ENCODE assay signal across 20 cellular contexts in the genomic region with DNA sequence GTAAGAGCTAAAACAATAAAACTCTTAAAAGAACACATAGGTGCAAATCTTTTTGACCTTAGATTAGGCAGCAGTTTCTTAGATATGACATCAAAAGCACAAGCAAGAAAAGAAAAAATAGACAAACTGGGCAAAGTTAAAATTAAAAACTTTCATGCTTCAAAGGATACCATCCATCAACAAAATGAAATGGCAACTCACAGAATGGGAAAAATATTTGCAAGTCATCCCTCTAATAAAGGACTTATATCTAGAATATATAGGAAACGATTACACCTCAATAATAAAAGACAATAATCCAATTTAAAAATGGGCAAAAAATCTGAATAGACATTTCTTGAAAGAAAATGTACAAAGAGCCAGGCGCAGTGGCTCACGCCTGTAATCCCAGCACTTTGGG. TPM values are rescaled to one million over a fixed set of nuclear protein-coding genes. Genes with fewer than 3 reads are reported as not detected.
DNase-seq lines count a peak whose midpoint lies in the region; ATAC-seq, FAIRE-seq and TF ChIP-seq lines count a peak whose summit lies in the region.
"Had no signal": no experiment of that assay in that cellular context is flagged by ENCODE, and none has a peak within 500 bp of the region (broad histone marks: within the 10 kb centered on the region; RNA-seq: fewer than 3 reads in every experiment).

No MANE protein-coding gene starts in this region.

- no peak for FAIRE-seq in HepG2 (lab: Jason Lieb, UNC)
- FAIRE-seq in K562 (lab: Jason Lieb, UNC), result no peak
- FAIRE-seq: D721Med, G401.6, GM12891, GM19239 had no signal

- no peak overlapping the region for H4K8ac ChIP-seq in IMR-90 (ENCODE audit: low read depth in 2 of 2, low read length in 2 of 2)

- POLR2A ChIA-PET in HepG2 (lab: Yijun Ruan, JAX) (no interaction called here), IMR-90 (lab: Charles Lee; ENCODE audit: unreplicated experiment) (no interaction called here), K562 (lab: Yijun Ruan, JAX) (no interaction called here)

- TF ChIP-seq CTCF in HepG2 (CRISPR knock-in tag; IDR thresholded peaks at IDR 0.05) (no peak), right lobe of liver (IDR thresholded peaks at IDR 0.05) (no peak), IMR-90 (conservative IDR thresholded peaks at IDR 0.05; ENCODE audit: low read depth, low read length) (no peak), K562 (IDR thresholded peaks at IDR 0.05 in 2 of 3, conservative IDR thresholded peaks at IDR 0.05 in 1 of 3; ENCODE audit: insufficient read depth in 2 of 3, low read depth in 1 of 3, low read length in 3 of 3) (no peak)

- H3K4me2 ChIP-seq in HepG2 (ENCODE audit: low read depth, low read length), result no peak overlapping the region
- no peak overlapping the region for H3K4me2 ChIP-seq in IMR-90 (ENCODE audit: low read depth, low read length)
- no peak overlapping the region for H3K4me2 ChIP-seq in K562 (ENCODE audit: insufficient read depth, low read length)
- H3K4me2 ChIP-seq: BLaER1 treated with 17β-estradiol and CSF1 and Interleukin-3, amounts not matched to agents 10 nM and 100 nM had no signal

- H3K9me1 ChIP-seq in IMR-90 (ENCODE audit: insufficient read depth, low read length), result no peaks in the 10 kb centered on the region
- H3K9me1 ChIP-seq in K562 (ENCODE audit: control insufficient read depth, insufficient read depth, low read length), result no peaks in the 10 kb centered on the region

- no peaks in the 10 kb centered on the region for H3K79me1 ChIP-seq in IMR-90 (ENCODE audit: low read depth in 1 of 2, low read length in 2 of 2)

- no peak overlapping the region for H2BK5ac ChIP-seq in IMR-90 (ENCODE audit: low read depth, low read length, poor library complexity, severe bottlenecking)

- CTCF ChIA-PET in HepG2 (lab: Yijun Ruan, JAX; ENCODE audit: low intra/inter-chr PET ratio, low total read pairs) (no interaction called here), IMR-90 (lab: Yijun Ruan, JAX) (no interaction called here), K562 (lab: Yijun Ruan, JAX; ENCODE audit: low intra/inter-chr PET ratio) (no interaction called here)

- no peak overlapping the region for H2AK9ac ChIP-seq in IMR-90 (replicated peaks; ENCODE audit: low read depth, low read length, poor library complexity)

- BruUV-seq in HepG2 (replicated peaks; lab: Mats Ljungman, UMichigan), result no TSS peak
- BruUV-seq in IMR-90 (replicated peaks; lab: Mats Ljungman, UMichigan), result no TSS peak
- BruUV-seq in K562 (replicated peaks; lab: Mats Ljungman, UMichigan), result no TSS peak

- ATAC-seq in HepG2, result no peak
- ATAC-seq in right lobe of liver, result no peak
- no peak for ATAC-seq in IMR-90 (ENCODE audit: low read depth)
- no peak for ATAC-seq in K562
- ATAC-seq in Right ventricle myocardium superior (ENCODE audit: poor library complexity), result no peak
- ATAC-seq: CD8-positive, alpha-beta T cell had no signal

- no peak overlapping the region for H2AK5ac ChIP-seq in IMR-90 (ENCODE audit: low read depth, low read length)

- H3K27me3 ChIP-seq in HepG2 (ENCODE audit: control insufficient read depth in 1 of 2, insufficient read depth in 2 of 2, low read length in 2 of 2) (0 out of 5 replicates have a peak, but pooled peaks cover 0 to 3% of the 10 kb centered on the region in 2 experiments), right lobe of liver (no peaks in the 10 kb centered on the region), IMR-90 (ENCODE audit: control insufficient read depth, insufficient read depth, low read length) (no peaks in the 10 kb centered on the region), K562 (ENCODE audit: control insufficient read depth in 2 of 2, insufficient read depth in 2 of 2, low read length in 2 of 2) (peaks cover 2 to 9% of the 10 kb centered on the region in 2 experiments; a peak in 2 of 5 replicates)
- H3K27me3 ChIP-seq: BLaER1 treated with 17β-estradiol and CSF1 and Interleukin-3, amounts not matched to agents 10 nM and 100 nM had no signal

- no peak overlapping the region for H3K18ac ChIP-seq in IMR-90 (ENCODE audit: low read depth, low read length)

- intact Hi-C loops in HepG2 (cut with micrococcal nuclease; ENCODE audit: unreplicated experiment) (no loop called here), right lobe of liver (cut with DNase I) (no loop called here), IMR-90 (cut with micrococcal nuclease) (no loop called here), K562 (cut with micrococcal nuclease) (no loop called here), Right ventricle myocardium superior (cut with DNase I) (no loop called here)

- H2BK20ac ChIP-seq in IMR-90 (ENCODE audit: low read depth, low read length), result no peak overlapping the region

- H3K27ac ChIP-seq in HepG2 (ENCODE audit: extremely low read length, insufficient read depth, low read length) (no peak overlapping the region), right lobe of liver (no peak overlapping the region), IMR-90 (ENCODE audit: insufficient read depth, low read length) (no peak overlapping the region), K562 (ENCODE audit: extremely low read depth, low read depth, low read length) (no peak overlapping the region)
- H3K27ac ChIP-seq: 22Rv1; BLaER1 treated with 17β-estradiol and CSF1 and Interleukin-3, amounts not matched to agents 10 nM and 100 nM; C4-2B had no signal

- H2BK120ac ChIP-seq in IMR-90 (ENCODE audit: low read depth, low read length), result no peak overlapping the region

- H3K14ac ChIP-seq in IMR-90 (replicated peaks; ENCODE audit: low read depth, low read length), result no peak overlapping the region

- no peak for TF ChIP-seq RAD21 in HepG2 (CRISPR knock-in tag; IDR thresholded peaks at IDR 0.05)
- no peak for TF ChIP-seq RAD21 in IMR-90 (IDR thresholded peaks at IDR 0.05; ENCODE audit: low read length)
- no peak for TF ChIP-seq RAD21 in K562 (CRISPR knock-in tag; conservative IDR thresholded peaks at IDR 0.05 in 1 of 2, IDR thresholded peaks at IDR 0.05 in 1 of 2)

- no peaks in the 10 kb centered on the region for H3K4me1 ChIP-seq in HepG2 (ENCODE audit: insufficient read depth, low read length)
- no peaks in the 10 kb centered on the region for H3K4me1 ChIP-seq in right lobe of liver
- no peaks in the 10 kb centered on the region for H3K4me1 ChIP-seq in IMR-90 (ENCODE audit: control insufficient read depth, insufficient read depth, low read length)
- no peaks in the 10 kb centered on the region for H3K4me1 ChIP-seq in K562 (replicated peaks in 1 of 2; ENCODE audit: control insufficient read depth in 2 of 2, insufficient read depth in 2 of 2, low read length in 2 of 2)
- H3K4me1 ChIP-seq: Caco-2 had no signal

- no peak for TF ChIP-seq EP300 in HepG2 (IDR thresholded peaks at IDR 0.05; ENCODE audit: low read depth in 2 of 2, low read length in 2 of 2)
- no peak for TF ChIP-seq EP300 in HepG2 (CRISPR knock-in tag; IDR thresholded peaks at IDR 0.05; ENCODE audit: borderline replicate concordance)
- TF ChIP-seq EP300 in K562 (IDR thresholded peaks at IDR 0.05; ENCODE audit: low read length), result no peak

- DNase-seq in HepG2 (ENCODE audit: low spot score), result no peak
- no peak for DNase-seq in right lobe of liver
- DNase-seq in IMR-90, result no peak
- no peak for DNase-seq in K562 (ENCODE audit: extremely low read depth in 1 of 4, low spot score in 3 of 4)
- no peak for DNase-seq in putamen (ENCODE audit: low spot score)
- DNase-seq in Right ventricle myocardium superior, result no peak
- DNase-seq: AML-193; Caco-2; Calu3; CD4-positive, alpha-beta T cell; CD8-positive, alpha-beta T cell; DMS79 treated with DMSO at 0.1 percent for 48 hours; GF-D8 had no signal

- H4K5ac ChIP-seq in IMR-90 (ENCODE audit: low read depth, low read length), result no peak overlapping the region

- H3K36me3 ChIP-seq in HepG2 (replicated peaks in 1 of 2; ENCODE audit: control insufficient read depth in 1 of 2, insufficient read depth in 2 of 2, low read length in 2 of 2) (no peaks in the 10 kb centered on the region), right lobe of liver (no peaks in the 10 kb centered on the region), IMR-90 (ENCODE audit: control insufficient read depth, insufficient read depth, low read length) (no peaks in the 10 kb centered on the region), K562 (ENCODE audit: control insufficient read depth, insufficient read depth, low read length) (no peaks in the 10 kb centered on the region)
- H3K36me3 ChIP-seq: BLaER1 treated with 17β-estradiol and CSF1 and Interleukin-3, amounts not matched to agents 10 nM and 100 nM had no signal

- H3K9ac ChIP-seq in HepG2 (ENCODE audit: insufficient read depth, low read depth, low read length) (no peak overlapping the region), IMR-90 (ENCODE audit: low read depth, low read length) (no peak overlapping the region), K562 (ENCODE audit: insufficient read depth in 1 of 2, low read depth in 2 of 2, low read length in 2 of 2) (no peak overlapping the region)
- H3K9ac ChIP-seq: BLaER1 treated with 17β-estradiol and CSF1 and Interleukin-3, amounts not matched to agents 10 nM and 100 nM had no signal

- H3K9me3 ChIP-seq in HepG2 (ENCODE audit: low read length) (no peaks in the 10 kb centered on the region), right lobe of liver (no peaks in the 10 kb centered on the region), IMR-90 (ENCODE audit: control insufficient read depth, insufficient read depth, low read length) (no peaks in the 10 kb centered on the region), K562 (replicated peaks; ENCODE audit: control insufficient read depth, insufficient read depth, low read depth, low read length) (no peaks in the 10 kb centered on the region)

- no peak overlapping the region for H3K4ac ChIP-seq in IMR-90 (ENCODE audit: low read depth, low read length)

- H3K4me3 ChIP-seq in HepG2 (replicated peaks in 1 of 3; ENCODE audit: insufficient read depth in 1 of 3, low read depth in 2 of 3, low read length in 3 of 3) (no peak overlapping the region), right lobe of liver (no peak overlapping the region), IMR-90 (ENCODE audit: insufficient read depth, low read depth, low read length) (no peak overlapping the region), K562 (no peak overlapping the region)
- H3K4me3 ChIP-seq: BLaER1 treated with 17β-estradiol and CSF1 and Interleukin-3, amounts not matched to agents 10 nM and 100 nM had no signal

- 31% methylated on average over 3 of the region's 3 CpGs for WGBS in HepG2 (ENCODE audit: low lambda C conversion rate)
- WGBS in right lobe of liver (ENCODE audit: insufficient coverage, low coverage, low lambda C conversion rate, missing lambda C conversion rate), result 79% methylated on average over 3 of the region's 3 CpGs
- WGBS in IMR-90 (ENCODE audit: extremely low coverage in 2 of 2, insufficient read length in 1 of 2), 2 experiments, result no CpG with 5 or more reads among the region's 3 CpGs
- 2% methylated on average over 3 of the region's 3 CpGs for WGBS in K562 (ENCODE audit: insufficient coverage, low coverage, missing lambda C conversion rate)

- no peak overlapping the region for H2BK15ac ChIP-seq in IMR-90 (ENCODE audit: low read depth, low read length)

- dilution Hi-C loops in IMR-90 (cut with HindIII; ENCODE audit: low sequenced_read_pairs, unreplicated experiment), result no loop called here

- no peak overlapping the region for H3K23ac ChIP-seq in IMR-90 (ENCODE audit: low read depth, low read length)

- H2AFZ ChIP-seq in HepG2 (ENCODE audit: low read length), result no peak overlapping the region
- H2AFZ ChIP-seq in IMR-90 (replicated peaks; ENCODE audit: low read length, poor library complexity), result no peak overlapping the region
- no peak overlapping the region for H2AFZ ChIP-seq in K562 (ENCODE audit: low read depth, low read length)

- H4K91ac ChIP-seq in IMR-90 (ENCODE audit: insufficient read depth, low read depth, low read length), result no peak overlapping the region

- no peak overlapping the region for H3K56ac ChIP-seq in IMR-90 (ENCODE audit: extremely low read depth, insufficient read depth, low read length)

- no peaks in the 10 kb centered on the region for H3K79me2 ChIP-seq in HepG2 (ENCODE audit: insufficient read depth, low read length)
- no peaks in the 10 kb centered on the region for H3K79me2 ChIP-seq in K562 (ENCODE audit: control insufficient read depth, insufficient read depth, low read length)

- in situ Hi-C loops in HepG2 (cut with HindIII; ENCODE audit: extremely low pct_ligation_motif_present, low pct_unique_long_range_greater_than_20kb) (no loop called here), IMR-90 (cut with MboI; ENCODE audit: low sequenced_read_pairs) (no loop called here), K562 (cut with MboI) (no loop called here)

- TF ChIP-seq POLR2A in HepG2 (IDR thresholded peaks at IDR 0.05; ENCODE audit: insufficient read depth in 1 of 2, low read depth in 2 of 2, low read length in 2 of 2), result no peak
- TF ChIP-seq POLR2A in right lobe of liver (IDR thresholded peaks at IDR 0.05), result no peak
- TF ChIP-seq POLR2A in IMR-90 (IDR thresholded peaks at IDR 0.05; ENCODE audit: low read depth, low read length), result no peak
- no peak for TF ChIP-seq POLR2A in K562 (conservative IDR thresholded peaks at IDR 0.05)

- no peaks in the 10 kb centered on the region for H4K20me1 ChIP-seq in HepG2 (ENCODE audit: insufficient read depth, low read length)
- no peaks in the 10 kb centered on the region for H4K20me1 ChIP-seq in IMR-90 (ENCODE audit: insufficient read depth, low read length)
- H4K20me1 ChIP-seq in K562 (replicated peaks; ENCODE audit: control insufficient read depth, insufficient read depth, low read length), result no peaks in the 10 kb centered on the region
- H4K20me1 ChIP-seq: BLaER1 treated with 17β-estradiol and CSF1 and Interleukin-3, amounts not matched to agents 10 nM and 100 nM had no signal

RNA-seq across cellular contexts. Expression of gene ALMS1, which starts 29.5 kb away (rescaled TPM):
- total RNA-seq in HepG2 (2016; rRNA removed; fragmentation: Illumina TruSeq; extraction: Trizol) (21.2 and 28.8 TPM in 2 replicates), right lobe of liver (1 to 10 TPM; 5.0 to 9.3 (median 6.0) TPM), IMR-90 (2012; rRNA removed) (20.8 and 30.8 TPM in 2 replicates), K562 (2014; rRNA removed) (16.5 and 17.7 TPM in 2 replicates), K562 (2014; rRNA removed; fragmentation: Illumina TruSeq; extraction: Trizol) (17.2 and 17.7 TPM in 2 replicates), K562 (2015; rRNA removed; fragmentation: Illumina TruSeq; extraction: Trizol) (26.3 and 29.2 TPM in 2 replicates), K562 (2021) (12.5 and 15.7 TPM in 2 replicates), Right ventricle myocardium superior (6.5 TPM)
- 5.0 and 6.5 TPM in 2 replicates for total RNA-seq in HepG2 (2016; cell fraction: cytosol; rRNA removed; fragmentation: Illumina TruSeq; extraction: Trizol; ENCODE audit: low read depth)
- 20.9 and 30.9 TPM in 2 replicates for total RNA-seq in HepG2 (2016; cell fraction: insoluble cytoplasmic fraction; rRNA removed; fragmentation: Illumina TruSeq; extraction: Trizol)
- total RNA-seq in HepG2 (2016; cell fraction: membrane; rRNA removed; fragmentation: Illumina TruSeq; extraction: Trizol), result 10.1 and 12.8 TPM in 2 replicates
- 31.3 and 34.3 TPM in 2 replicates for total RNA-seq in HepG2 (2016; cell fraction: nucleus; rRNA removed; fragmentation: Illumina TruSeq; extraction: Trizol)
- polyA plus RNA-seq in HepG2 (2011; rRNA removed) (12.9 and 13.2 TPM in 2 replicates), IMR-90 (2012; rRNA removed) (20.7 and 52.8 TPM in 2 replicates), K562 (2011; rRNA removed) (8.3 and 13.8 TPM in 2 replicates), K562 (2014; fragmentation: Illumina TruSeq; extraction: Trizol) (11.7 and 13.6 TPM in 2 replicates), K562 (2014; fragmentation: Nextera tagmentation; extraction: Ambion mirVana) (1 to 10 TPM; 1.4 to 2.2 TPM), K562 (2014; rRNA removed) (9.6 and 9.7 TPM in 2 replicates)
- 10.0 and 28.2 TPM in 2 replicates for polyA plus RNA-seq in HepG2 (2011; cell fraction: cytosol; rRNA removed)
- 8.8 and 9.1 TPM in 2 replicates for polyA plus RNA-seq in HepG2 (2011; cell fraction: nucleus; rRNA removed)
- 7.7 and 8.8 TPM in 2 replicates for polyA plus RNA-seq in HepG2 (2012)
- 1.5 and 2.1 TPM in 2 replicates for polyA plus RNA-seq in HepG2 (2016; cell fraction: cytosol; fragmentation: Illumina TruSeq; extraction: Trizol; ENCODE audit: low read depth)
- polyA plus RNA-seq in HepG2 (2016; cell fraction: insoluble cytoplasmic fraction; fragmentation: Illumina TruSeq; extraction: Trizol; ENCODE audit: low read depth), result 20.0 and 21.7 TPM in 2 replicates
- polyA plus RNA-seq in HepG2 (2016; cell fraction: membrane; fragmentation: Illumina TruSeq; extraction: Trizol; ENCODE audit: low read depth), result 2.8 and 3.2 TPM in 2 replicates
- polyA plus RNA-seq in HepG2 (2016; cell fraction: nucleus; fragmentation: Illumina TruSeq; extraction: Trizol; ENCODE audit: insufficient read depth, low read depth), result 13.2 and 16.7 TPM in 2 replicates
- 19.9 and 40.3 TPM in 2 replicates for polyA minus RNA-seq in HepG2 (2011; rRNA and poly(A)+ RNA removed; ENCODE audit: low replicate concordance)
- 15.1 and 17.3 TPM in 2 replicates for polyA minus RNA-seq in HepG2 (2011; cell fraction: cytosol; rRNA and poly(A)+ RNA removed)
- 76.7 and 95.1 TPM in 2 replicates for polyA minus RNA-seq in HepG2 (2011; cell fraction: nucleus; rRNA and poly(A)+ RNA removed)
- 3.0 and 5.5 TPM in 2 replicates for polyA plus RNA-seq in IMR-90 (2012; cell fraction: cytosol; rRNA removed)
- 5.2 and 9.3 TPM in 2 replicates for polyA plus RNA-seq in IMR-90 (2012; cell fraction: nucleus; rRNA removed; ENCODE audit: low replicate concordance)
- total RNA-seq in K562 (2011; cell fraction: chromatin; rRNA removed; ENCODE audit: low replicate concordance), result 12.2 and 32.5 TPM in 2 replicates
- 7.8 and 11.6 TPM in 2 replicates for total RNA-seq in K562 (2011; cell fraction: nucleolus; rRNA removed)
- total RNA-seq in K562 (2011; cell fraction: nucleoplasm; rRNA removed), result 12.4 and 12.6 TPM in 2 replicates
- 4.0 and 7.1 TPM in 2 replicates for polyA plus RNA-seq in K562 (2011; cell fraction: cytosol; rRNA removed)
- 8.1 and 13.6 TPM in 2 replicates for polyA plus RNA-seq in K562 (2011; cell fraction: nucleus; rRNA removed)
- 7.3 and 7.4 TPM in 2 replicates for polyA plus RNA-seq in K562 (2012)
- 26.2 and 37.6 TPM in 2 replicates for polyA minus RNA-seq in K562 (2011; rRNA and poly(A)+ RNA removed)
- 9.4 and 18.3 TPM in 2 replicates for polyA minus RNA-seq in K562 (2011; cell fraction: cytosol; rRNA and poly(A)+ RNA removed)
- 23.9 and 30.6 TPM in 2 replicates for polyA minus RNA-seq in K562 (2011; cell fraction: nucleus; rRNA and poly(A)+ RNA removed)

Comparison
In these comparisons a context has a peak if more than half of its experiments do, and no peak if none do; other contexts are left out.
1. Of the 241 proteins assayed by ChIP-seq in both HepG2 and K562: peak only in HepG2: none; only in K562: MAFG; in both: none; in neither: 240.